ENCODE assay signal across 1 cellular context in the genomic region with DNA sequence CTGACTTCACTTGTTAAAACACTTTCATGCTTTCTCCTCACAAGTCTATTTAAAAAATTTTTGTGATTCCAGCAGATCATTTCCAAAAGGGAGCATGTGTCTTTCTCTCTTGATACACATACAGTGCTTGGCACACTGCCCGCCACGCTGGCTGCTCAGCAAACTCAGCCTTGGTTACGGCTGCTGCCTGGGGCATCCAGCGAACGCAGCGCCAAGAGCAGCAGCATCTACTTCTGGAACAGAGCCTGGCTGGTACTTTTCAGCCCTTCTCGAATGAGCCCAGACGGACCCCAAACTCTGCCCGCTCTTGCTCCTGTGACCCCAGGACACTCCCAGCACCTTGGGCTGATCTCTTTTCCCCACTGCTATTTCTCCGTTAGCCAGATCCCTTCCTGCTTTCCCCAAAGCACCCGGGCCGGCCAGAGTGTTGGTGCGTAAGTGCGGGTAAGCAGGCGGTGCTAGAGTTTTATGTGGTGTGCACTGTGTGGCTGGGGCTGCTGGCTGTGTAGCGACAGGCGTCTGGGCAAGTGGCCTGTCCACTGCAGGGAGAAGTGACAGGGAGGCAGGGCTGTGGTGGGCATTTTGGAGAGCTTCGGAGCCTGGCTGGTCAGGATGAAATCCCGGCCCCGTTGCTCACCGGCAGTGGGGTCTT.
TF ChIP-seq lines count a peak whose summit lies in the region.

No MANE protein-coding gene starts in this region.

TF ChIP-seq in HepG2, 621 proteins besides CTCF, POLR2A, EP300 and RAD21 (continued from another document):
- TF ChIP-seq, protein P1, sequence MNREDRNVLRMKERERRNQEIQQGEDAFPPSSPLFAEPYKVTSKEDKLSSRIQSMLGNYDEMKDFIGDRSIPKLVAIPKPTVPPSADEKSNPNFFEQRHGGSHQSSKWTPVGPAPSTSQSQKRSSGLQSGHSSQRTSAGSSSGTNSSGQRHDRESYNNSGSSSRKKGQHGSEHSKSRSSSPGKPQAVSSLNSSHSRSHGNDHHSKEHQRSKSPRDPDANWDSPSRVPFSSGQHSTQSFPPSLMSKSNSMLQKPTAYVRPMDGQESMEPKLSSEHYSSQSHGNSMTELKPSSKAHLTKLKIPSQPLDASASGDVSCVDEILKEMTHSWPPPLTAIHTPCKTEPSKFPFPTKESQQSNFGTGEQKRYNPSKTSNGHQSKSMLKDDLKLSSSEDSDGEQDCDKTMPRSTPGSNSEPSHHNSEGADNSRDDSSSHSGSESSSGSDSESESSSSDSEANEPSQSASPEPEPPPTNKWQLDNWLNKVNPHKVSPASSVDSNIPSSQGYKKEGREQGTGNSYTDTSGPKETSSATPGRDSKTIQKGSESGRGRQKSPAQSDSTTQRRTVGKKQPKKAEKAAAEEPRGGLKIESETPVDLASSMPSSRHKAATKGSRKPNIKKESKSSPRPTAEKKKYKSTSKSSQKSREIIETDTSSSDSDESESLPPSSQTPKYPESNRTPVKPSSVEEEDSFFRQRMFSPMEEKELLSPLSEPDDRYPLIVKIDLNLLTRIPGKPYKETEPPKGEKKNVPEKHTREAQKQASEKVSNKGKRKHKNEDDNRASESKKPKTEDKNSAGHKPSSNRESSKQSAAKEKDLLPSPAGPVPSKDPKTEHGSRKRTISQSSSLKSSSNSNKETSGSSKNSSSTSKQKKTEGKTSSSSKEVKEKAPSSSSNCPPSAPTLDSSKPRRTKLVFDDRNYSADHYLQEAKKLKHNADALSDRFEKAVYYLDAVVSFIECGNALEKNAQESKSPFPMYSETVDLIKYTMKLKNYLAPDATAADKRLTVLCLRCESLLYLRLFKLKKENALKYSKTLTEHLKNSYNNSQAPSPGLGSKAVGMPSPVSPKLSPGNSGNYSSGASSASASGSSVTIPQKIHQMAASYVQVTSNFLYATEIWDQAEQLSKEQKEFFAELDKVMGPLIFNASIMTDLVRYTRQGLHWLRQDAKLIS (CRISPR knock-in tag; IDR thresholded peaks at IDR 0.05), result no peak
